In the genomic region with DNA sequence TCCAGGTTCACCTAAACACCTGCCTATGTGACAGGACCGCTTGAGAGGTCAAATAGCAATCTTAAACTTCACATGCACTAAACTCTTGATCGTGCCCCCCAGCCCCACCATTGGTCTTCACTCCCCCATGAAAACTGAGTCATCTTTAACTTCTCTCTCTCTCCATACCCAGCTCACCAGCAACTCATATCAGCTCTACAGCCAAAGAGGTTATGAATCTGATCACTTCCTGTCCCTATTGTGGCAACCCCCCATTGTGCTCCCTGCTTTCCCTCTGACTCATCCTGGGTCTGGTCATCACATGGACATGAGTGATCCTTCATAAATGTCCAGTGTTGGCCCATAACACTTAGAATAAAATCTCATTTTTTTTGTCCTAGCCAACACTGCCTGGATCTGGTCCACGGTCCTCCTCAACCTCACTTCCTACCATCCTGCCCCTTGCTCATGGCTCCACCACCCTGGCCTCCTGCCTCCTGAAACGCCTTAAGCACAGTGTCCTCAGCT, we compare ENCODE assay signal across 14 cellular contexts.
DNase-seq lines count a peak whose midpoint lies in the region; ATAC-seq, FAIRE-seq and TF ChIP-seq lines count a peak whose summit lies in the region.
"Had no signal": no experiment of that assay in that cellular context is flagged by ENCODE, and none has a peak within 500 bp of the region (broad histone marks: within the 10 kb centered on the region; RNA-seq: fewer than 3 reads in every experiment).

No MANE protein-coding gene starts in this region.

- H3K36me3 ChIP-seq in kidney (ENCODE audit: control insufficient read depth in 1 of 2, insufficient read depth in 2 of 2, low read length in 2 of 2) (peaks cover 7 to 41% of the 10 kb centered on the region in 2 donors), suprapubic skin (no peaks in the 10 kb centered on the region)
- H3K36me3 ChIP-seq: SJCRH30, tibial nerve had no signal

- H3K9me3 ChIP-seq in kidney (ENCODE audit: control insufficient read depth in 1 of 2, low read length in 2 of 2) (no peaks in the 10 kb centered on the region), suprapubic skin (no peaks in the 10 kb centered on the region)
- H3K9me3 ChIP-seq: SJCRH30, tibial nerve had no signal

- H3K4me1 ChIP-seq in kidney (ENCODE audit: control insufficient read depth in 1 of 2, insufficient read depth in 1 of 2, low read depth in 1 of 2, low read length in 2 of 2), result peaks cover 7 to 23% of the 10 kb centered on the region in 2 donors
- H3K4me1 ChIP-seq in suprapubic skin, result peaks cover 16% of the 10 kb centered on the region

- H3K27ac ChIP-seq in kidney (ENCODE audit: low read depth in 2 of 2, low read length in 2 of 2) (peak overlapping the region; percentile 0 to 15), suprapubic skin (peak overlapping the region; percentile 55)
- H3K27ac ChIP-seq: SJCRH30 had no signal

- H3K9ac ChIP-seq in kidney (ENCODE audit: low read length in 2 of 2), result no peak overlapping the region

- intact Hi-C loops in kidney (cut with DNase I), result no loop called here

- TF ChIP-seq EP300 in suprapubic skin (IDR thresholded peaks at IDR 0.05), result no peak

- no peak for ATAC-seq in GM18505 (IDR thresholded peaks at IDR 0.05; ENCODE audit: unreplicated experiment)

- H3K27me3 ChIP-seq in suprapubic skin, result no peaks in the 10 kb centered on the region
- H3K27me3 ChIP-seq: SJCRH30, tibial nerve had no signal

- DNase-seq in H54 (ENCODE audit: insufficient read length, low spot score), result peak; percentile 90
- peak; percentile 83 for DNase-seq in astrocyte of the cerebellum (ENCODE audit: low read depth)
- no peak for DNase-seq in kidney
- no peak for DNase-seq in suprapubic skin (ENCODE audit: low spot score in 2 of 2)
- DNase-seq in NCI-H1417 treated with DMSO at 0.1 percent for 48 hours (lab: John Stamatoyannopoulos, UW), result no peak
- DNase-seq in effector CD4-positive, alpha-beta T cell, result no peak
- no peak for DNase-seq in middle frontal gyrus (ENCODE audit: extremely low spot score, low spot score)
- DNase-seq: activated T-cell treated with anti-CD3 and anti-CD28 coated beads, Interleukin-2, amount 50 U/mL, for 1 hour; head of caudate nucleus; NCI-H1048; posterior cingulate gyrus had no signal

- TF ChIP-seq CTCF in astrocyte of the cerebellum (IDR thresholded peaks at IDR 0.05; ENCODE audit: low read depth, low read length, missing control alignments), result no peak
- no peak for TF ChIP-seq CTCF in kidney (IDR thresholded peaks at IDR 0.05; ENCODE audit: borderline replicate concordance, extremely low read depth, insufficient read depth)
- TF ChIP-seq CTCF in suprapubic skin (IDR thresholded peaks at IDR 0.05), result no peak

- no peak for TF ChIP-seq POLR2A in H54 (IDR thresholded peaks at IDR 0.05; ENCODE audit: low read depth, low read length)
- no peak for TF ChIP-seq POLR2A in suprapubic skin (IDR thresholded peaks at IDR 0.05)
- TF ChIP-seq POLR2A in GM18505 (IDR thresholded peaks at IDR 0.05; ENCODE audit: borderline replicate concordance, extremely low read depth, insufficient read depth, insufficient read length), result no peak

- in situ Hi-C loops in astrocyte of the cerebellum (cut with HindIII; ENCODE audit: low sequenced_read_pairs), result no loop called here

- H3K4me3 ChIP-seq in astrocyte of the cerebellum (ENCODE audit: low read depth, low read length) (no peak overlapping the region), kidney (ENCODE audit: low read length in 2 of 2) (no peak overlapping the region), suprapubic skin (no peak overlapping the region)
- H3K4me3 ChIP-seq: SJCRH30, tibial nerve had no signal

- 82% methylated on average over 4 of the region's 4 CpGs for WGBS in suprapubic skin

- peak; percentile 96 for FAIRE-seq in H54 (lab: Jason Lieb, UNC)
- FAIRE-seq in kidney (lab: Jason Lieb, UNC), result no peak

Comparison
In these comparisons a context has a peak if more than half of its experiments do, and no peak if none do; other contexts are left out.
1. DNase-seq: peak in H54 (single experiment) and astrocyte of the cerebellum (single experiment); none in kidney (single experiment), suprapubic skin (0 of 2), NCI-H1417 treated with DMSO at 0.1 percent for 48 hours (single experiment), effector CD4-positive, alpha-beta T cell (single experiment) and middle frontal gyrus (single experiment).